In genomic region chr12:49707127-49707811, GRCh38 we compare ENCODE assay signal across 8 cellular contexts. TPM values are rescaled to one million over a fixed set of nuclear protein-coding genes. Genes with fewer than 3 reads are reported as not detected.
DNase-seq lines count a peak whose midpoint lies in the region; TF ChIP-seq lines count a peak whose summit lies in the region.

FMNL3 (minus strand) TSS chr12:49707405; CDS start chr12:49707180, 225 bp downstream.

- H3K9me3 ChIP-seq in effector memory CD4-positive, alpha-beta T cell (ENCODE audit: control insufficient read depth, low read length): no peaks in the 10 kb centered on the region
- no peaks in the 10 kb centered on the region for H3K9me3 ChIP-seq in mesenchymal stem cell (ENCODE audit: control insufficient read depth, low read length)

- H3K4me1 ChIP-seq in effector memory CD4-positive, alpha-beta T cell (ENCODE audit: control insufficient read depth, insufficient read depth, low read length, poor library complexity, severe bottlenecking): peaks cover 28% of the 10 kb centered on the region
- peaks cover 14% of the 10 kb centered on the region for H3K4me1 ChIP-seq in mesenchymal stem cell (ENCODE audit: control insufficient read depth, insufficient read depth, low read depth, low read length)

- peak within 1 kb of the TSS; percentile 52 for H2BK15ac ChIP-seq in mesenchymal stem cell (ENCODE audit: low read depth, poor library complexity, severe bottlenecking)

- peak within 1 kb of the TSS; percentile 62 to 87 for H3K4ac ChIP-seq in mesenchymal stem cell (ENCODE audit: low read depth in 1 of 2, low read length in 2 of 2)

- no peaks in the 10 kb centered on the region for H3K27me3 ChIP-seq in effector memory CD4-positive, alpha-beta T cell (replicated peaks; ENCODE audit: control insufficient read depth, insufficient read depth, low read length, poor library complexity, severe bottlenecking)
- peaks cover 29 to 31% of the 10 kb centered on the region in 2 experiments for H3K27me3 ChIP-seq in mesenchymal stem cell (ENCODE audit: control insufficient read depth in 1 of 2, insufficient read depth in 1 of 2, low read length in 2 of 2)

- H3K14ac ChIP-seq in mesenchymal stem cell (ENCODE audit: low read length in 2 of 2): peak within 1 kb of the TSS; percentile 76 to 88

- peak; percentile 89 for TF ChIP-seq CTCF in GM20000 (IDR thresholded peaks at IDR 0.05; ENCODE audit: extremely low read depth, missing control alignments)

- no peaks in the 10 kb centered on the region for H3K79me1 ChIP-seq in mesenchymal stem cell (replicated peaks; ENCODE audit: low read length, poor library complexity, severe bottlenecking)

- peak within 1 kb of the TSS; percentile 94 for H3K4me3 ChIP-seq in effector memory CD4-positive, alpha-beta T cell (ENCODE audit: insufficient read depth, low read depth, low read length, poor library complexity, severe bottlenecking)
- H3K4me3 ChIP-seq in mesenchymal stem cell (ENCODE audit: insufficient read depth in 1 of 2, low read depth in 1 of 2, low read length in 2 of 2): peak within 1 kb of the TSS; percentile 81 to 82

- H2BK12ac ChIP-seq in mesenchymal stem cell (ENCODE audit: low read length in 2 of 2): peak within 1 kb of the TSS in 1 of 2 experiments; percentile 60

- peak within 1 kb of the TSS; percentile 83 for H4K91ac ChIP-seq in mesenchymal stem cell (ENCODE audit: low read length)

- H3K27ac ChIP-seq in effector memory CD4-positive, alpha-beta T cell (ENCODE audit: insufficient read depth, low read length, poor library complexity, severe bottlenecking): peak within 1 kb of the TSS; percentile 85
- peak within 1 kb of the TSS; percentile 82 for H3K27ac ChIP-seq in mesenchymal stem cell (ENCODE audit: low read length, poor library complexity, severe bottlenecking)

- no peaks in the 10 kb centered on the region for H3K36me3 ChIP-seq in effector memory CD4-positive, alpha-beta T cell (ENCODE audit: control insufficient read depth, insufficient read depth, low read length)
- no peaks in the 10 kb centered on the region for H3K36me3 ChIP-seq in mesenchymal stem cell (ENCODE audit: control insufficient read depth in 1 of 2, insufficient read depth in 2 of 2, low read depth in 1 of 2, low read length in 2 of 2)

- peak within 1 kb of the TSS; percentile 90 to 92 for H3K18ac ChIP-seq in mesenchymal stem cell (ENCODE audit: low read depth in 1 of 2, low read length in 2 of 2)

- DNase-seq in COLO829 (ENCODE audit: low spot score): peak; percentile 93
- DNase-seq in GM20000 (ENCODE audit: low spot score): peak; percentile 100
- DNase-seq in HT-29 (ENCODE audit: low spot score): peak; percentile 92
- DNase-seq in NK-92 (lab: John Stamatoyannopoulos, UW; ENCODE audit: unreplicated experiment): peak; percentile 66
- DNase-seq in effector memory CD4-positive, alpha-beta T cell: peak; percentile 96 to 97 (median 96)
- peak; percentile 95 for DNase-seq in mesenchymal stem cell
- peak; percentile 99 for DNase-seq in stimulated activated CD8-positive, alpha-beta memory T cell treated with anti-CD3 and anti-CD28 coated beads, Interleukin-12 subunit alpha, Interleukin-12 subunit beta, amount 100 ng/mL, for 4 hours (ENCODE audit: low read depth)

- peak within 1 kb of the TSS; percentile 62 to 75 for H3K23ac ChIP-seq in mesenchymal stem cell (ENCODE audit: low read length in 2 of 2)

- H4K8ac ChIP-seq in mesenchymal stem cell (ENCODE audit: low read length): peak within 1 kb of the TSS; percentile 35

- peak within 1 kb of the TSS; percentile 90 for H2BK120ac ChIP-seq in mesenchymal stem cell (ENCODE audit: low read depth, low read length)

- peak within 1 kb of the TSS; percentile 86 for H3K9ac ChIP-seq in mesenchymal stem cell (ENCODE audit: low read length)

- CTCF ChIA-PET in activated CD8-positive, alpha-beta memory T cell treated with anti-CD3 and anti-CD28 coated beads for 36 hours (lab: Charles Lee): interaction anchor here (0.7 to 12.1 kb wide), 12 partner anchors 8 to 82 kb away, joined by 3 to 145 read pairs (median 4); partner anchors contain the start of gene TMBIM6

- POLR2A ChIA-PET in activated CD8-positive, alpha-beta memory T cell treated with anti-CD3 and anti-CD28 coated beads for 36 hours (lab: Charles Lee): interaction anchor here (0.5 to 0.9 kb wide), 4 partner anchors 14 to 946 kb away, joined by 3 to 4 read pairs (median 3); no protein-coding TSS in a partner anchor

- WGBS in mesenchymal stem cell: under 1% methylated on average over 45 of the region's 94 CpGs

- peak within 1 kb of the TSS; percentile 51 for H2BK5ac ChIP-seq in mesenchymal stem cell (ENCODE audit: low read depth, low read length, poor library complexity, severe bottlenecking)

- H3K4me2 ChIP-seq in mesenchymal stem cell (ENCODE audit: low read length, poor library complexity, severe bottlenecking): peak within 1 kb of the TSS; percentile 69

- H2AFZ ChIP-seq in mesenchymal stem cell (ENCODE audit: low read depth, low read length): peak within 1 kb of the TSS; percentile 68

- H2AK5ac ChIP-seq in mesenchymal stem cell (ENCODE audit: low read length, severe bottlenecking): no peak within 1 kb of the TSS

RNA-seq across cellular contexts. Expression of gene FMNL3, which starts in this region (rescaled TPM):
- 0.89 and 1.0 TPM in 2 replicates for total RNA-seq in HT-29 (2014; rRNA removed; shearing (Covaris generic))
- 10 to 100 TPM; 32.8 to 34.2 TPM for total RNA-seq in activated CD8-positive, alpha-beta memory T cell treated with anti-CD3 and anti-CD28 coated beads for 36 hours
- 17.7 TPM for polyA plus RNA-seq in mesenchymal stem cell (2013, experiment 1 of 2)
- 19.1 TPM for polyA plus RNA-seq in mesenchymal stem cell (2013, experiment 2 of 2)

Comparison
In these comparisons a context has a peak if more than half of its experiments do, and no peak if none do; other contexts are left out.
1. Peak in every context shown above with its lines: DNase-seq, H3K4me3 ChIP-seq and H3K27ac ChIP-seq.
2. RNA of gene FMNL3 (total RNA-seq): 32.8 to 34.2 TPM in activated CD8-positive, alpha-beta memory T cell treated with anti-CD3 and anti-CD28 coated beads for 36 hours; 0.89 to 1.0 TPM in HT-29; every median in the first group is over 10 times any median in the second.